ENCODE assay signal across 9 cellular contexts in the genomic region with DNA sequence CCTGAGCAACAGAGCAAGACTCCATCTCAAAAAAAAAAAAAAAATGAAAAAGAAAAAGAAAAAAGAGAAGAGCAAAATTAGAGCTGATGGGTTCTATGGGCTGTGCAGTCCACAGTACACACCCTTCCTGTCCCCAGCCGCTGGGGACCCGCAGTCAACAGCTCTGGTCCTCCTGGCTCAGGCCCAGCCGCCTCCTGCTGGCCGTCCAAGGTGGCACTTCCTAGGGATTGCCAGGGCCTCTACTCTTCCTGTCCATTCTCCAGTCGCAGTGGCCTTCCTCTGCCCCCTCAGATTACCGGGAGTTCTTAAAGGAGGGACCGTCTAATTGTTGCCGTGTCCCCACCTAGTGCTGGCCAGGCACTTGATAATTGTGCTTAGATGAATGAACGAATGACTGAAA. TPM values are rescaled to one million over a fixed set of nuclear protein-coding genes. Genes with fewer than 3 reads are reported as not detected.
A peak's percentile ranks its signal among the peaks of the same experiment; 100 is the strongest.
DNase-seq lines count a peak whose midpoint lies in the region; ATAC-seq and TF ChIP-seq lines count a peak whose summit lies in the region.
"Had no signal": no experiment of that assay in that cellular context is flagged by ENCODE, and none has a peak within 500 bp of the region (broad histone marks: within the 10 kb centered on the region; RNA-seq: fewer than 3 reads in every experiment).

No MANE protein-coding gene starts in this region.

- no peaks in the 10 kb centered on the region for H3K9me2 ChIP-seq in SK-N-SH

- H3K4me3 ChIP-seq in SK-N-SH (ENCODE audit: low read depth in 2 of 2, low read length in 1 of 2) (no peak overlapping the region), tibial nerve (no peak overlapping the region)

- no peaks in the 10 kb centered on the region; a peak in 1 of 4 replicates for H3K4me1 ChIP-seq in SK-N-SH (ENCODE audit: control insufficient read depth in 1 of 2, insufficient read depth in 2 of 2, low read depth in 1 of 2, low read length in 1 of 2)
- no peaks in the 10 kb centered on the region for H3K4me1 ChIP-seq in tibial nerve
- H3K4me1 ChIP-seq: parathyroid adenoma had no signal

- H3F3A ChIP-seq in SK-N-SH (replicated peaks; ENCODE audit: insufficient read depth): no peaks in the 10 kb centered on the region

- no peak overlapping the region for H3K9ac ChIP-seq in SK-N-SH
- H3K9ac ChIP-seq: parathyroid adenoma had no signal

- H3K27me3 ChIP-seq in SK-N-SH (ENCODE audit: insufficient read depth) (no peaks in the 10 kb centered on the region), tibial nerve (no peaks in the 10 kb centered on the region)

- H3K79me2 ChIP-seq in SK-N-SH (ENCODE audit: insufficient read depth): no peaks in the 10 kb centered on the region
- H3K79me2 ChIP-seq: parathyroid adenoma had no signal

- no peak for TF ChIP-seq POLR2A in tibial nerve (IDR thresholded peaks at IDR 0.05)

- H3K36me3 ChIP-seq in SK-N-SH (replicated peaks in 1 of 2; ENCODE audit: control insufficient read depth in 1 of 2, insufficient read depth in 2 of 2, low read length in 1 of 2) (no peaks in the 10 kb centered on the region), tibial nerve (no peaks in the 10 kb centered on the region)

- TF ChIP-seq CTCF in SK-N-SH (IDR thresholded peaks at IDR 0.05) (peak; percentile 32; the same call in 1 of the 2 replicates), tibial nerve (IDR thresholded peaks at IDR 0.05) (peak in 1 of 5 experiments; percentile 26)

- H3K27ac Mint-ChIP-seq in stimulated activated naive CD8-positive, alpha-beta T cell treated with anti-CD3 and anti-CD28 coated beads, Interleukin-15, amount 100 ng/mL, for 72 hours: peak overlapping the region in 1 of 2 donors; percentile 13

- intact Hi-C loops in left cardiac atrium (cut with DNase I): no loop called here

- no peak for DNase-seq in stimulated activated naive CD8-positive, alpha-beta T cell treated with anti-CD3 and anti-CD28 coated beads, Interleukin-15, amount 100 ng/mL, for 72 hours
- DNase-seq in stimulated activated naive CD8-positive, alpha-beta T cell treated with anti-CD3 and anti-CD28 coated beads, Interleukin-15, Interleukin-2, amounts not matched to agents 100 U/mL and 50 U/mL, for 24 hours: no peak
- peak; percentile 50 for DNase-seq in SK-N-SH
- DNase-seq in left cardiac atrium: peak; percentile 57
- no peak for DNase-seq in HuH-7 (ENCODE audit: low spot score)
- DNase-seq in tibial nerve (ENCODE audit: low spot score in 2 of 2): no peak
- DNase-seq in NCI-H146 treated with DMSO at 0.1 percent for 48 hours (lab: John Stamatoyannopoulos, UW; ENCODE audit: unreplicated experiment): no peak

- H4K20me1 ChIP-seq in SK-N-SH (ENCODE audit: insufficient read depth): no peaks in the 10 kb centered on the region

- H3K9me3 Mint-ChIP-seq in stimulated activated naive CD8-positive, alpha-beta T cell treated with anti-CD3 and anti-CD28 coated beads, Interleukin-15, amount 100 ng/mL, for 72 hours: no peaks in the 10 kb centered on the region

- peak; percentile 50 for ATAC-seq in stimulated activated naive CD8-positive, alpha-beta T cell treated with anti-CD3 and anti-CD28 coated beads, Interleukin-15, amount 100 ng/mL, for 72 hours
- no peak for ATAC-seq in stimulated activated naive CD8-positive, alpha-beta T cell treated with anti-CD3 and anti-CD28 coated beads, Interleukin-15, Interleukin-2, amounts not matched to agents 100 U/mL and 50 U/mL, for 24 hours
- ATAC-seq in left cardiac atrium (no peak), GM21515 (IDR thresholded peaks at IDR 0.05; ENCODE audit: unreplicated experiment) (no peak)

- H3K4me3 Mint-ChIP-seq in stimulated activated naive CD8-positive, alpha-beta T cell treated with anti-CD3 and anti-CD28 coated beads, Interleukin-15, amount 100 ng/mL, for 72 hours: no peak overlapping the region

- WGBS in SK-N-SH (ENCODE audit: low lambda C conversion rate): 81% methylated on average over 7 of the region's 9 CpGs
- WGBS in tibial nerve, 2 donors: 60 to 67% methylated on average over 9 of the region's 9 CpGs

- CTCF ChIA-PET in SK-N-SH (lab: Yijun Ruan, JAX): interaction anchor here (0.8 kb wide), 1 partner anchor 24 kb away, joined by 4 read pairs; no protein-coding TSS in a partner anchor

- H3K27ac ChIP-seq in SK-N-SH (ENCODE audit: low read depth in 2 of 2, low read length in 1 of 2) (no peak overlapping the region), tibial nerve (no peak overlapping the region)
- H3K27ac ChIP-seq: parathyroid adenoma had no signal

- POLR2A ChIA-PET in SK-N-SH (lab: Yijun Ruan, JAX): no interaction called here

- H3K4me1 Mint-ChIP-seq in stimulated activated naive CD8-positive, alpha-beta T cell treated with anti-CD3 and anti-CD28 coated beads, Interleukin-15, amount 100 ng/mL, for 72 hours: no peaks in the 10 kb centered on the region

- TF ChIP-seq RAD21 in SK-N-SH (IDR thresholded peaks at IDR 0.05; ENCODE audit: low read length): no peak

- H3K9me3 ChIP-seq in SK-N-SH: no peaks in the 10 kb centered on the region
- H3K9me3 ChIP-seq in tibial nerve: no peaks in the 10 kb centered on the region

- no peak overlapping the region for H3K4me2 ChIP-seq in SK-N-SH

- H2AFZ ChIP-seq in SK-N-SH (ENCODE audit: low read depth): no peak overlapping the region
- H2AFZ ChIP-seq: parathyroid adenoma had no signal

- no peaks in the 10 kb centered on the region for H3K27me3 Mint-ChIP-seq in stimulated activated naive CD8-positive, alpha-beta T cell treated with anti-CD3 and anti-CD28 coated beads, Interleukin-15, amount 100 ng/mL, for 72 hours

- TF ChIP-seq EP300 in SK-N-SH (IDR thresholded peaks at IDR 0.05; ENCODE audit: borderline replicate concordance in 1 of 2, low read depth in 1 of 2, low read length in 1 of 2) (no peak), tibial nerve (IDR thresholded peaks at IDR 0.05) (no peak)

TF ChIP-seq in SK-N-SH, 30 proteins besides CTCF, POLR2A, EP300 and RAD21 (continues in another document):
- no peak for TF ChIP-seq TEAD4 (IDR thresholded peaks at IDR 0.05; ENCODE audit: borderline replicate concordance, insufficient read depth)
- no peak for TF ChIP-seq NFIC (IDR thresholded peaks at IDR 0.05; ENCODE audit: borderline replicate concordance)
- TF ChIP-seq EZH2phosphoT487 (IDR thresholded peaks at IDR 0.05; ENCODE audit: borderline replicate concordance, low read depth): no peak
- TF ChIP-seq FOXJ3 (CRISPR knock-in tag; IDR thresholded peaks at IDR 0.05): no peak
- TF ChIP-seq, protein P1, sequence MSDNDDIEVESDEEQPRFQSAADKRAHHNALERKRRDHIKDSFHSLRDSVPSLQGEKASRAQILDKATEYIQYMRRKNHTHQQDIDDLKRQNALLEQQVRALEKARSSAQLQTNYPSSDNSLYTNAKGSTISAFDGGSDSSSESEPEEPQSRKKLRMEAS (IDR thresholded peaks at IDR 0.05; ENCODE audit: low read depth): no peak
- no peak for TF ChIP-seq RFX5 (IDR thresholded peaks at IDR 0.05; ENCODE audit: low read length)
- no peak for TF ChIP-seq NRF1 (IDR thresholded peaks at IDR 0.05; ENCODE audit: low read depth, low read length)
- TF ChIP-seq SIN3A (IDR thresholded peaks at IDR 0.05; ENCODE audit: borderline replicate concordance, low read depth, low read length): no peak
- TF ChIP-seq, protein P2, sequence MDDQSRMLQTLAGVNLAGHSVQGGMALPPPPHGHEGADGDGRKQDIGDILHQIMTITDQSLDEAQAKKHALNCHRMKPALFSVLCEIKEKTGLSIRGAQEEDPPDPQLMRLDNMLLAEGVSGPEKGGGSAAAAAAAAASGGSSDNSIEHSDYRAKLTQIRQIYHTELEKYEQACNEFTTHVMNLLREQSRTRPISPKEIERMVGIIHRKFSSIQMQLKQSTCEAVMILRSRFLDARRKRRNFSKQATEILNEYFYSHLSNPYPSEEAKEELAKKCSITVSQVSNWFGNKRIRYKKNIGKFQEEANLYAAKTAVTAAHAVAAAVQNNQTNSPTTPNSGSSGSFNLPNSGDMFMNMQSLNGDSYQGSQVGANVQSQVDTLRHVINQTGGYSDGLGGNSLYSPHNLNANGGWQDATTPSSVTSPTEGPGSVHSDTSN (IDR thresholded peaks at IDR 0.05): no peak
- no peak for TF ChIP-seq RXRA (IDR thresholded peaks at IDR 0.05; ENCODE audit: borderline replicate concordance, low read depth)
- no peak for TF ChIP-seq JUND (IDR thresholded peaks at IDR 0.05)
- no peak for TF ChIP-seq RCOR1 (IDR thresholded peaks at IDR 0.05; ENCODE audit: low read length)
- TF ChIP-seq ELF1 (IDR thresholded peaks at IDR 0.05): no peak
- TF ChIP-seq, protein P3, sequence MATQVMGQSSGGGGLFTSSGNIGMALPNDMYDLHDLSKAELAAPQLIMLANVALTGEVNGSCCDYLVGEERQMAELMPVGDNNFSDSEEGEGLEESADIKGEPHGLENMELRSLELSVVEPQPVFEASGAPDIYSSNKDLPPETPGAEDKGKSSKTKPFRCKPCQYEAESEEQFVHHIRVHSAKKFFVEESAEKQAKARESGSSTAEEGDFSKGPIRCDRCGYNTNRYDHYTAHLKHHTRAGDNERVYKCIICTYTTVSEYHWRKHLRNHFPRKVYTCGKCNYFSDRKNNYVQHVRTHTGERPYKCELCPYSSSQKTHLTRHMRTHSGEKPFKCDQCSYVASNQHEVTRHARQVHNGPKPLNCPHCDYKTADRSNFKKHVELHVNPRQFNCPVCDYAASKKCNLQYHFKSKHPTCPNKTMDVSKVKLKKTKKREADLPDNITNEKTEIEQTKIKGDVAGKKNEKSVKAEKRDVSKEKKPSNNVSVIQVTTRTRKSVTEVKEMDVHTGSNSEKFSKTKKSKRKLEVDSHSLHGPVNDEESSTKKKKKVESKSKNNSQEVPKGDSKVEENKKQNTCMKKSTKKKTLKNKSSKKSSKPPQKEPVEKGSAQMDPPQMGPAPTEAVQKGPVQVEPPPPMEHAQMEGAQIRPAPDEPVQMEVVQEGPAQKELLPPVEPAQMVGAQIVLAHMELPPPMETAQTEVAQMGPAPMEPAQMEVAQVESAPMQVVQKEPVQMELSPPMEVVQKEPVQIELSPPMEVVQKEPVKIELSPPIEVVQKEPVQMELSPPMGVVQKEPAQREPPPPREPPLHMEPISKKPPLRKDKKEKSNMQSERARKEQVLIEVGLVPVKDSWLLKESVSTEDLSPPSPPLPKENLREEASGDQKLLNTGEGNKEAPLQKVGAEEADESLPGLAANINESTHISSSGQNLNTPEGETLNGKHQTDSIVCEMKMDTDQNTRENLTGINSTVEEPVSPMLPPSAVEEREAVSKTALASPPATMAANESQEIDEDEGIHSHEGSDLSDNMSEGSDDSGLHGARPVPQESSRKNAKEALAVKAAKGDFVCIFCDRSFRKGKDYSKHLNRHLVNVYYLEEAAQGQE (IDR thresholded peaks at IDR 0.05; ENCODE audit: low read depth, low read length): no peak
- TF ChIP-seq SMC3 (IDR thresholded peaks at IDR 0.05; ENCODE audit: low read depth, low read length): no peak

RNA-seq across cellular contexts. Expression of a gene that starts 41.7 kb away (rescaled TPM):
- 7.4 and 8.3 TPM in 2 replicates for polyA plus RNA-seq in SK-N-SH (2012; rRNA removed)
- 8.5 and 11.2 TPM in 2 replicates for polyA plus RNA-seq in SK-N-SH (2012; cell fraction: cytosol; rRNA removed)
- 3.7 and 5.4 TPM in 2 replicates for polyA plus RNA-seq in SK-N-SH (2012; cell fraction: nucleus; rRNA removed)
- total RNA-seq in left cardiac atrium (10 to 100 TPM; 12.4 to 14.5 TPM), tibial nerve (1 to 10 TPM; 4.9 to 8.2 (median 7.0) TPM)

Comparison
In these comparisons a context has a peak if more than half of its experiments do, and no peak if none do; other contexts are left out.
1. DNase-seq: peak in SK-N-SH (single experiment) and left cardiac atrium (single experiment); none in stimulated activated naive CD8-positive, alpha-beta T cell treated with anti-CD3 and anti-CD28 coated beads, Interleukin-15, amount 100 ng/mL, for 72 hours (0 of 2), stimulated activated naive CD8-positive, alpha-beta T cell treated with anti-CD3 and anti-CD28 coated beads, Interleukin-15, Interleukin-2, amounts not matched to agents 100 U/mL and 50 U/mL, for 24 hours (single experiment), HuH-7 (single experiment), tibial nerve (0 of 2) and NCI-H146 treated with DMSO at 0.1 percent for 48 hours (single experiment).